In the genomic region with DNA sequence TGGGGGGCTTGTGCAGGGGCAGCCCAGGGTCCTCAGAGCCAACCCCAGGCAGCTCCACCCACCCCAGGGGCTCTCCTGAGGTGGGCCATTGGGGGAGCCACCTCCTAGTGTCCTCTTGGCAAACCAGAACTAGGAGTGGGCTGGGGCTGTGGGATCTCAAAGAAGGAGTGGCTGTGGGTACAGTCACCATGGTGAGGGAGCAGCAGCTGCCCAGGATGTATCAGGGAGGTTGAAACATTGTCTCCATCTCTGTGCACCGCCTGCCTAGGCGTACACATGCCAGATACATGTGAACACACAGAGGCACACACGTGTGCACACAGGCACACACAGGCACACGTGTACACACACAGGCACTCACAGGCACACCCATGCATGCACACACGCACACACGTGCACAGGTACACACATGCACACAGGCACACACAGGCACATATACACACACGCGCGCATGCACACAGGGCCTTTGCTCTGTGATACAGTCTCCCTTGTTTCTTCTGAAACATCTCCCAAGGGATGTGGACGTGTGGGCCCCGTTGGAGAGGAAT, we compare ENCODE assay signal across 16 cellular contexts. TPM values are rescaled to one million over a fixed set of nuclear protein-coding genes. Genes with fewer than 3 reads are reported as not detected.
DNase-seq lines count a peak whose midpoint lies in the region; ATAC-seq, FAIRE-seq and TF ChIP-seq lines count a peak whose summit lies in the region.
"Had no signal": no experiment of that assay in that cellular context is flagged by ENCODE, and none has a peak within 500 bp of the region (broad histone marks: within the 10 kb centered on the region; RNA-seq: fewer than 3 reads in every experiment).

No MANE protein-coding gene starts in this region.

- H4K20me1 ChIP-seq in GM12878 (ENCODE audit: control insufficient read depth, insufficient read depth) (no peaks in the 10 kb centered on the region; the same call in 1 of the 2 replicates), neural progenitor cell (ENCODE audit: low read depth) (no peaks in the 10 kb centered on the region)

- TF ChIP-seq RAD21 in GM12878 (IDR thresholded peaks at IDR 0.05; ENCODE audit: insufficient read depth, low read depth, low read length): no peak

- H3K4me2 ChIP-seq in GM12878 (ENCODE audit: control insufficient read depth, insufficient read depth) (no peak overlapping the region), neural progenitor cell (no peak overlapping the region)
- H3K4me2 ChIP-seq: hepatocyte had no signal

- no peaks in the 10 kb centered on the region for H3K36me3 Mint-ChIP-seq in neural progenitor cell
- H3K36me3 Mint-ChIP-seq: CD8-positive, alpha-beta T cell had no signal

- H3K4me1 ChIP-seq in GM12878 (ENCODE audit: control insufficient read depth, insufficient read depth, low read length) (peaks cover 7% of the 10 kb centered on the region), neural progenitor cell (peaks cover 6% of the 10 kb centered on the region)

- CTCF ChIA-PET in GM12878 (lab: Yijun Ruan, JAX): interaction anchor here (1.4 kb wide), 1 partner anchor 18 kb away, joined by 3 read pairs; the partner anchor contains the start of genes C8G and FBXW5

- TF ChIP-seq CTCF in GM12878 (IDR thresholded peaks at IDR 0.05 in 2 of 3, conservative IDR thresholded peaks at IDR 0.05 in 1 of 3; ENCODE audit: control insufficient read depth in 2 of 3, extremely low read depth in 1 of 3, insufficient read depth in 1 of 3, low read depth in 3 of 3, low read length in 3 of 3): no peak
- no peak for TF ChIP-seq CTCF in neural progenitor cell (IDR thresholded peaks at IDR 0.05)

- H3K27me3 ChIP-seq in GM12878 (replicated peaks in 1 of 2; ENCODE audit: control insufficient read depth in 2 of 2, insufficient read depth in 2 of 2, low read length in 1 of 2): no peaks in the 10 kb centered on the region
- no peaks in the 10 kb centered on the region for H3K27me3 ChIP-seq in neural progenitor cell
- H3K27me3 ChIP-seq: hepatocyte, upper lobe of left lung had no signal

- intact Hi-C loops in GM12878 (cut with micrococcal nuclease; ENCODE audit: unreplicated experiment): no loop called here

- H2AFZ ChIP-seq in GM12878 (ENCODE audit: control insufficient read depth, low read depth, low read length) (no peak overlapping the region), neural progenitor cell (replicated peaks) (no peak overlapping the region)
- H2AFZ ChIP-seq: hepatocyte had no signal

- RAD21 ChIA-PET in GM12878 (lab: Charles Lee; ENCODE audit: unreplicated experiment): interaction anchor here (0.6 kb wide), 1 partner anchor 226 kb away, joined by 3 read pairs; no protein-coding TSS in a partner anchor

- H3K9ac ChIP-seq in GM12878 (ENCODE audit: control insufficient read depth, insufficient read depth, low read length) (no peak overlapping the region), neural progenitor cell (no peak overlapping the region)

- FAIRE-seq in GM12878 (lab: Jason Lieb, UNC): no peak

- H3K4me3 Mint-ChIP-seq in neural progenitor cell: peak overlapping the region; percentile 55
- H3K4me3 Mint-ChIP-seq: CD8-positive, alpha-beta T cell had no signal

- ATAC-seq in GM12878: peak; percentile 20; the same call in 1 of the 3 replicates
- ATAC-seq in HG03045 (IDR thresholded peaks at IDR 0.05; ENCODE audit: unreplicated experiment): no peak
- ATAC-seq: CD8-positive, alpha-beta T cell had no signal

- POLR2A ChIA-PET in GM12878 (lab: Charles Lee): no interaction called here

- no peaks in the 10 kb centered on the region for H3K9me3 Mint-ChIP-seq in neural progenitor cell
- H3K9me3 Mint-ChIP-seq: CD8-positive, alpha-beta T cell had no signal

- no peak for TF ChIP-seq EP300 in GM12878 (IDR thresholded peaks at IDR 0.05; ENCODE audit: borderline replicate concordance in 1 of 2, control insufficient read depth in 1 of 2, low read depth in 2 of 2, low read length in 2 of 2)

- H3F3A ChIP-seq in neural progenitor cell (ENCODE audit: low read depth): no peaks in the 10 kb centered on the region

- H3K79me2 ChIP-seq in GM12878 (ENCODE audit: control insufficient read depth, insufficient read depth, low read length) (no peaks in the 10 kb centered on the region), neural progenitor cell (ENCODE audit: low read depth) (no peaks in the 10 kb centered on the region)
- H3K79me2 ChIP-seq: hepatocyte had no signal

- H3K9me3 ChIP-seq in GM12878 (replicated peaks; ENCODE audit: control insufficient read depth, insufficient read depth, low read length) (no peaks in the 10 kb centered on the region), neural progenitor cell (ENCODE audit: low read depth) (no peaks in the 10 kb centered on the region)
- H3K9me3 ChIP-seq: upper lobe of left lung had no signal

- WGBS in GM12878 (ENCODE audit: insufficient coverage, insufficient replicate concordance, low lambda C conversion rate, missing lambda C conversion rate): 43% methylated on average over 11 of the region's 11 CpGs

- SMC1A ChIA-PET in GM12878 (lab: Charles Lee; ENCODE audit: uncharacterized antibody, unreplicated experiment): no interaction called here

- H3K27me3 Mint-ChIP-seq in neural progenitor cell (ENCODE audit: insufficient read depth, low read depth): peaks cover 5% of the 10 kb centered on the region

- no peaks in the 10 kb centered on the region for H3K36me3 ChIP-seq in GM12878 (ENCODE audit: control insufficient read depth in 2 of 2, insufficient read depth in 2 of 2, low read length in 1 of 2)
- H3K36me3 ChIP-seq in neural progenitor cell: no peaks in the 10 kb centered on the region
- H3K36me3 ChIP-seq: upper lobe of left lung had no signal

- DNase-seq in GM12878 (ENCODE audit: low read depth, low spot score) (no peak), neural progenitor cell (ENCODE audit: low spot score) (no peak), NCI-H69 (lab: John Stamatoyannopoulos, UW) (no peak)
- DNase-seq: activated naive CD4-positive, alpha-beta T cell treated with anti-CD3 and anti-CD28 coated beads, Interleukin-2, amount 50 U/mL, for 16 hours; CD8-positive, alpha-beta T cell; central memory CD4-positive, alpha-beta T cell; GDM1; GOT3; NCI-H187 treated with DMSO at 0.1 percent for 48 hours; NCI-H526 treated with DMSO at 0.1 percent for 48 hours; T-helper 9 cell had no signal

- H3K27ac Mint-ChIP-seq in neural progenitor cell: peak overlapping the region; percentile 81
- H3K27ac Mint-ChIP-seq: CD8-positive, alpha-beta T cell had no signal

- in situ Hi-C loops in GM12878 (cut with MboI): no loop called here

- H3K4me3 ChIP-seq in GM12878: no peak overlapping the region
- no peak overlapping the region for H3K4me3 ChIP-seq in neural progenitor cell
- H3K4me3 ChIP-seq: hepatocyte, upper lobe of left lung had no signal

- TF ChIP-seq POLR2A in GM12878 (IDR thresholded peaks at IDR 0.05; ENCODE audit: low read depth, low read length): no peak

- no TSS peak for BruUV-seq in GM12878 (replicated peaks; lab: Mats Ljungman, UMichigan)

- H3K27ac ChIP-seq in GM12878 (ENCODE audit: control insufficient read depth, insufficient read depth) (no peak overlapping the region), neural progenitor cell (no peak overlapping the region)
- H3K27ac ChIP-seq: hepatocyte, upper lobe of left lung had no signal

- H3K4me1 Mint-ChIP-seq in neural progenitor cell: peaks cover 19% of the 10 kb centered on the region

RNA-seq across cellular contexts. Expression of gene LCN12, which starts 10.7 kb away (rescaled TPM):
- 1.1 and 2.4 TPM in 2 replicates for total RNA-seq in GM12878 (2013; cell fraction: nucleolus; rRNA removed)
- 0.40 TPM in 1 of 2 replicates, not detected in the other for total RNA-seq in GM12878 (2014; rRNA removed)
- not detected in 2 replicates for total RNA-seq in GM12878 (2014; rRNA removed; fragmentation: Illumina TruSeq; extraction: Trizol)
- 0.64 TPM in 1 of 2 replicates, not detected in the other for total RNA-seq in GM12878 (2021)
- not detected for polyA plus RNA-seq in GM12878 (2011; ENCODE audit: low read depth)
- 0.20 and 0.48 TPM in 2 replicates for polyA plus RNA-seq in GM12878 (2011; rRNA removed)
- 0.07 and 0.42 TPM in 2 replicates for polyA plus RNA-seq in GM12878 (2011; cell fraction: cytosol; rRNA removed)
- 11.8 and 13.0 TPM in 2 replicates for polyA plus RNA-seq in GM12878 (2011; cell fraction: nucleus; rRNA removed)
- polyA plus RNA-seq in GM12878 (2012): 0.72 and 0.74 TPM in 2 replicates
- polyA plus RNA-seq in GM12878 (2014; fragmentation: Illumina TruSeq; extraction: Trizol): 0.25 TPM in 1 of 2 replicates, not detected in the other
- not detected for polyA plus RNA-seq in GM12878 (2014; fragmentation: Nextera tagmentation; extraction: Ambion mirVana)
- 0.06 and 0.41 TPM in 2 replicates for polyA plus RNA-seq in GM12878 (2014; rRNA removed)
- polyA plus RNA-seq in GM12878 (2016; fragmentation: Nextera tagmentation; extraction: Ambion mirVana): under 1 TPM; 0.33 to 0.44 TPM
- polyA minus RNA-seq in GM12878 (2011; rRNA and poly(A)+ RNA removed): 0.22 and 0.26 TPM in 2 replicates
- polyA minus RNA-seq in GM12878 (2011; cell fraction: cytosol; rRNA and poly(A)+ RNA removed): not detected in 2 replicates
- 1.2 and 2.8 TPM in 2 replicates for polyA minus RNA-seq in GM12878 (2011; cell fraction: nucleus; rRNA and poly(A)+ RNA removed)
- total RNA-seq in neural progenitor cell (ENCODE audit: low replicate concordance): 0.19 TPM in 1 of 2 replicates, not detected in the other
- total RNA-seq: LHCN-M2, RPMI7951 had no signal

RNA-seq across cellular contexts. Expression of gene PTGDS, which starts 14.5 kb away (rescaled TPM):
- not detected in 2 replicates for total RNA-seq in GM12878 (2013; cell fraction: nucleolus; rRNA removed)
- total RNA-seq in GM12878 (2014; rRNA removed) (not detected in 2 replicates), GM12878 (2014; rRNA removed; fragmentation: Illumina TruSeq; extraction: Trizol) (not detected in 2 replicates), GM12878 (2021) (not detected in 2 replicates), neural progenitor cell (ENCODE audit: low replicate concordance) (not detected in 2 replicates)
- not detected for polyA plus RNA-seq in GM12878 (2011; ENCODE audit: low read depth)
- polyA plus RNA-seq in GM12878 (2011; rRNA removed) (not detected in 2 replicates), GM12878 (2014; fragmentation: Illumina TruSeq; extraction: Trizol) (not detected in 2 replicates), GM12878 (2014; fragmentation: Nextera tagmentation; extraction: Ambion mirVana) (not detected), GM12878 (2014; rRNA removed) (not detected in 2 replicates), GM12878 (2016; fragmentation: Nextera tagmentation; extraction: Ambion mirVana) (not detected)
- not detected in 2 replicates for polyA plus RNA-seq in GM12878 (2011; cell fraction: cytosol; rRNA removed)
- polyA plus RNA-seq in GM12878 (2011; cell fraction: nucleus; rRNA removed): not detected in 2 replicates
- polyA plus RNA-seq in GM12878 (2012): not detected in 2 replicates
- polyA minus RNA-seq in GM12878 (2011; rRNA and poly(A)+ RNA removed): not detected in 2 replicates
- not detected in 2 replicates for polyA minus RNA-seq in GM12878 (2011; cell fraction: cytosol; rRNA and poly(A)+ RNA removed)
- not detected in 2 replicates for polyA minus RNA-seq in GM12878 (2011; cell fraction: nucleus; rRNA and poly(A)+ RNA removed)

RNA-seq across cellular contexts. Expression of gene C8G, which starts 17.7 kb away (rescaled TPM):
- not detected in 2 replicates for total RNA-seq in GM12878 (2013; cell fraction: nucleolus; rRNA removed)
- not detected in 2 replicates for total RNA-seq in GM12878 (2014; rRNA removed)
- total RNA-seq in GM12878 (2014; rRNA removed; fragmentation: Illumina TruSeq; extraction: Trizol): not detected in 2 replicates
- 0.64 and 0.69 TPM in 2 replicates for total RNA-seq in GM12878 (2021)
- polyA plus RNA-seq in GM12878 (2011; ENCODE audit: low read depth): not detected
- polyA plus RNA-seq in GM12878 (2011; rRNA removed): not detected in 2 replicates
- polyA plus RNA-seq in GM12878 (2011; cell fraction: cytosol; rRNA removed): 0.23 TPM in 1 of 2 replicates, not detected in the other
- polyA plus RNA-seq in GM12878 (2011; cell fraction: nucleus; rRNA removed): 1.4 and 2.9 TPM in 2 replicates
- polyA plus RNA-seq in GM12878 (2012): 1.4 TPM in 1 of 2 replicates, not detected in the other
- not detected in 2 replicates for polyA plus RNA-seq in GM12878 (2014; fragmentation: Illumina TruSeq; extraction: Trizol)
- not detected for polyA plus RNA-seq in GM12878 (2014; fragmentation: Nextera tagmentation; extraction: Ambion mirVana)
- 0.26 and 1.5 TPM in 2 replicates for polyA plus RNA-seq in GM12878 (2014; rRNA removed)
- polyA plus RNA-seq in GM12878 (2016; fragmentation: Nextera tagmentation; extraction: Ambion mirVana): under 1 TPM in 1 of 2 experiments, not detected in 1; 0.50 TPM
- not detected in 2 replicates for polyA minus RNA-seq in GM12878 (2011; rRNA and poly(A)+ RNA removed)
- not detected in 2 replicates for polyA minus RNA-seq in GM12878 (2011; cell fraction: cytosol; rRNA and poly(A)+ RNA removed)
- polyA minus RNA-seq in GM12878 (2011; cell fraction: nucleus; rRNA and poly(A)+ RNA removed): 1.1 TPM in 1 of 2 replicates, not detected in the other
- total RNA-seq in neural progenitor cell (ENCODE audit: low replicate concordance): not detected in 2 replicates
- total RNA-seq: CD8-positive, alpha-beta T cell; LHCN-M2; RPMI7951 had no signal

RNA-seq across cellular contexts. Expression of gene FBXW5, which starts 18.2 kb away (rescaled TPM):
- 60.6 and 82.0 TPM in 2 replicates for total RNA-seq in GM12878 (2013; cell fraction: nucleolus; rRNA removed)
- 84.3 and 97.3 TPM in 2 replicates for total RNA-seq in GM12878 (2014; rRNA removed)
- 11.7 and 15.5 TPM in 2 replicates for total RNA-seq in GM12878 (2014; rRNA removed; fragmentation: Illumina TruSeq; extraction: Trizol)
- total RNA-seq in GM12878 (2021): 70.4 and 73.0 TPM in 2 replicates
- 15.5 TPM for polyA plus RNA-seq in GM12878 (2011; ENCODE audit: low read depth)
- polyA plus RNA-seq in GM12878 (2011; rRNA removed): 10.6 and 29.8 TPM in 2 replicates
- 60.0 and 119 TPM in 2 replicates for polyA plus RNA-seq in GM12878 (2011; cell fraction: cytosol; rRNA removed)
- 295 and 360 TPM in 2 replicates for polyA plus RNA-seq in GM12878 (2011; cell fraction: nucleus; rRNA removed)
- 45.0 and 50.4 TPM in 2 replicates for polyA plus RNA-seq in GM12878 (2012)
- 0.68 and 5.0 TPM in 2 replicates for polyA plus RNA-seq in GM12878 (2014; fragmentation: Illumina TruSeq; extraction: Trizol)
- polyA plus RNA-seq in GM12878 (2014; fragmentation: Nextera tagmentation; extraction: Ambion mirVana): 1 to 10 TPM in 1 of 2 experiments, under 1 TPM in 1; 0.21 to 1.4 TPM
- polyA plus RNA-seq in GM12878 (2014; rRNA removed): 67.3 and 79.6 TPM in 2 replicates
- polyA plus RNA-seq in GM12878 (2016; fragmentation: Nextera tagmentation; extraction: Ambion mirVana): 10 to 100 TPM; 59.2 to 63.4 TPM
- polyA minus RNA-seq in GM12878 (2011; rRNA and poly(A)+ RNA removed): 42.2 and 81.4 TPM in 2 replicates
- 67.9 and 75.6 TPM in 2 replicates for polyA minus RNA-seq in GM12878 (2011; cell fraction: cytosol; rRNA and poly(A)+ RNA removed)
- polyA minus RNA-seq in GM12878 (2011; cell fraction: nucleus; rRNA and poly(A)+ RNA removed): 52.3 and 85.2 TPM in 2 replicates
- total RNA-seq in neural progenitor cell (ENCODE audit: low replicate concordance): 21.5 and 85.1 TPM in 2 replicates

RNA-seq across cellular contexts. Expression of gene LCNL1, which starts 20.0 kb away (rescaled TPM):
- total RNA-seq in GM12878 (2013; cell fraction: nucleolus; rRNA removed): not detected in 2 replicates
- total RNA-seq in GM12878 (2014; rRNA removed) (not detected in 2 replicates), GM12878 (2014; rRNA removed; fragmentation: Illumina TruSeq; extraction: Trizol) (not detected in 2 replicates), GM12878 (2021) (not detected in 2 replicates), neural progenitor cell (ENCODE audit: low replicate concordance) (0.09 TPM in 1 of 2 replicates, not detected in the other)
- polyA plus RNA-seq in GM12878 (2011; ENCODE audit: low read depth): not detected
- polyA plus RNA-seq in GM12878 (2011; rRNA removed) (not detected in 2 replicates), GM12878 (2014; fragmentation: Illumina TruSeq; extraction: Trizol) (not detected in 2 replicates), GM12878 (2014; fragmentation: Nextera tagmentation; extraction: Ambion mirVana) (not detected), GM12878 (2014; rRNA removed) (not detected in 2 replicates), GM12878 (2016; fragmentation: Nextera tagmentation; extraction: Ambion mirVana) (not detected)
- polyA plus RNA-seq in GM12878 (2011; cell fraction: cytosol; rRNA removed): not detected in 2 replicates
- not detected in 2 replicates for polyA plus RNA-seq in GM12878 (2011; cell fraction: nucleus; rRNA removed)
- polyA plus RNA-seq in GM12878 (2012): not detected in 2 replicates
- not detected in 2 replicates for polyA minus RNA-seq in GM12878 (2011; rRNA and poly(A)+ RNA removed)
- not detected in 2 replicates for polyA minus RNA-seq in GM12878 (2011; cell fraction: cytosol; rRNA and poly(A)+ RNA removed)
- not detected in 2 replicates for polyA minus RNA-seq in GM12878 (2011; cell fraction: nucleus; rRNA and poly(A)+ RNA removed)
- total RNA-seq: RPMI7951 had no signal
